8 cellular contexts compared by ENCODE assay signal in the genomic region with DNA sequence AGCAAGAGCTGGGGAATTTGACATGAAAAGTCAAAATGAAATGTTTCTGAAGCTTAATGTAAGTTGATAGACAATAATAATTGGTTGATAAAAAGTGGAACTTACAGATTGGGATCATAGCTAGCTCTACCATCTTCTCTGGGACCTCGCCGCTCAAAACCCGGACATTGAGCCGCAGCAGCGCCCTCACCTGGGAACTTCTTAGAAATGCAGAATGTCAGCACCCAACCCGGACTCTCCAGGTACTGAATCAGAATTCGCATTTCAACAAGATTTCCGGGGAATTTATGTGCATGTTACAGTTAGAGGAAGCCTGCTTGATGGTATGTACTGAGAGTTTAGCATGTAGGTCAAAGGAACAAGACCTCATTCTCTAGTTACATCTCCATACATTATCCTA. TPM values are rescaled to one million over a fixed set of nuclear protein-coding genes. Genes with fewer than 3 reads are reported as not detected.
DNase-seq lines count a peak whose midpoint lies in the region; ATAC-seq and TF ChIP-seq lines count a peak whose summit lies in the region.

No MANE protein-coding gene starts in this region.

- peaks cover 13% of the 10 kb centered on the region for H3K4me1 Mint-ChIP-seq in CD8-positive, alpha-beta T cell (ENCODE audit: low read depth)

- in situ Hi-C loops in HAP-1 (cut with MboI; ENCODE audit: low sequenced_read_pairs) = loop anchor here (5.0 kb wide), 1 partner anchor 147 kb away; no protein-coding TSS in a partner anchor

- no peaks in the 10 kb centered on the region for H3K9me3 Mint-ChIP-seq in CD8-positive, alpha-beta T cell

- DNase-seq in CD8-positive, alpha-beta T cell = peak in 3 of 7 experiments; percentile 13 to 34 (median 27)
- DNase-seq in HAP-1 (ENCODE audit: low spot score in 2 of 2) = peak; percentile 51 to 76
- peak; percentile 41 for DNase-seq in UCSD-AML1 (lab: John Stamatoyannopoulos, UW; ENCODE audit: unreplicated experiment)
- no peak for DNase-seq in fibroblast of mammary gland (ENCODE audit: low read depth)
- DNase-seq in stimulated activated CD8-positive, alpha-beta memory T cell treated with anti-CD3 and anti-CD28 coated beads, Interleukin-15, amount 100 ng/mL, for 48 hours (ENCODE audit: low read depth in 2 of 2) = peak; percentile 4 to 10
- no peak for DNase-seq in AG08396 (ENCODE audit: low spot score)
- no peak for DNase-seq in mesenteric fat pad (ENCODE audit: low spot score)

- H3K27ac Mint-ChIP-seq in CD8-positive, alpha-beta T cell = no peak overlapping the region

- peaks cover 11% of the 10 kb centered on the region for H3K27me3 Mint-ChIP-seq in CD8-positive, alpha-beta T cell (ENCODE audit: low read depth)

- H3K27ac ChIP-seq in CD8-positive, alpha-beta T cell (ENCODE audit: low read depth, low read length) = no peak overlapping the region

- no peaks in the 10 kb centered on the region for H3K9me3 ChIP-seq in CD8-positive, alpha-beta T cell (ENCODE audit: low read length)
- H3K9me3 ChIP-seq in HAP-1 = no peaks in the 10 kb centered on the region

- H3K4me1 ChIP-seq in CD8-positive, alpha-beta T cell (ENCODE audit: insufficient read depth, low read length) = peaks cover 5% of the 10 kb centered on the region
- no peaks in the 10 kb centered on the region; the same call in 1 of the 2 replicates for H3K4me1 ChIP-seq in HAP-1

- H3K36me3 Mint-ChIP-seq in CD8-positive, alpha-beta T cell = no peaks in the 10 kb centered on the region

- H3K36me3 ChIP-seq in CD8-positive, alpha-beta T cell (ENCODE audit: insufficient read depth, low read length) = no peaks in the 10 kb centered on the region
- H3K36me3 ChIP-seq in HAP-1 (replicated peaks) = no peaks in the 10 kb centered on the region

- ATAC-seq in CD8-positive, alpha-beta T cell = peak; percentile 44
- no peak for ATAC-seq in GM19324 (IDR thresholded peaks at IDR 0.05; ENCODE audit: low FRiP score, unreplicated experiment)

- H3K4me3 ChIP-seq in CD8-positive, alpha-beta T cell (ENCODE audit: low read depth, low read length) = no peak overlapping the region
- H3K4me3 ChIP-seq in HAP-1 (no peak overlapping the region), fibroblast of mammary gland (ENCODE audit: control insufficient read depth, low read depth, low read length) (no peak overlapping the region)

- POLR2A ChIA-PET in CD8-positive, alpha-beta T cell (lab: Charles Lee) = no interaction called here

- intact Hi-C loops in CD8-positive, alpha-beta T cell (cut with DNase I, micrococcal nuclease) = loop anchor here (1.0 to 2.0 kb wide), 2 partner anchors 144 to 224 kb away; no protein-coding TSS in a partner anchor

- TF ChIP-seq CTCF in CD8-positive, alpha-beta T cell (IDR thresholded peaks at IDR 0.05) = peak; percentile 31
- TF ChIP-seq CTCF in fibroblast of mammary gland (conservative IDR thresholded peaks at IDR 0.05; ENCODE audit: control insufficient read depth, insufficient read depth, low read depth, low read length) = peak; percentile 44

- no peak overlapping the region for H3K4me3 Mint-ChIP-seq in CD8-positive, alpha-beta T cell

- CTCF ChIA-PET in CD8-positive, alpha-beta T cell (lab: Charles Lee) = interaction anchor here (0.7 to 2.6 kb wide), 9 partner anchors 9 to 391 kb away, joined by 3 to 15 read pairs (median 4); no protein-coding TSS in a partner anchor

- H3K27me3 ChIP-seq in CD8-positive, alpha-beta T cell (ENCODE audit: insufficient read depth, low read length) = no peaks in the 10 kb centered on the region
- H3K27me3 ChIP-seq in HAP-1 (ENCODE audit: low read depth) = peaks cover 6% of the 10 kb centered on the region

RNA-seq across cellular contexts. Expression of gene ABLIM1, which starts 36.7 kb away (rescaled TPM):
- total RNA-seq in CD8-positive, alpha-beta T cell = 100 to 1,000 TPM; 293 to 298 TPM
- total RNA-seq in mesenteric fat pad = 103 TPM

Comparison
In these comparisons a context has a peak if more than half of its experiments do, and no peak if none do; other contexts are left out.
1. DNase-seq: peak in HAP-1 (2 of 2), UCSD-AML1 (single experiment) and stimulated activated CD8-positive, alpha-beta memory T cell treated with anti-CD3 and anti-CD28 coated beads, Interleukin-15, amount 100 ng/mL, for 48 hours (2 of 2); none in fibroblast of mammary gland (single experiment), AG08396 (single experiment) and mesenteric fat pad (single experiment).